Comparison of ENCODE assay signal across 8 cellular contexts in the genomic region with DNA sequence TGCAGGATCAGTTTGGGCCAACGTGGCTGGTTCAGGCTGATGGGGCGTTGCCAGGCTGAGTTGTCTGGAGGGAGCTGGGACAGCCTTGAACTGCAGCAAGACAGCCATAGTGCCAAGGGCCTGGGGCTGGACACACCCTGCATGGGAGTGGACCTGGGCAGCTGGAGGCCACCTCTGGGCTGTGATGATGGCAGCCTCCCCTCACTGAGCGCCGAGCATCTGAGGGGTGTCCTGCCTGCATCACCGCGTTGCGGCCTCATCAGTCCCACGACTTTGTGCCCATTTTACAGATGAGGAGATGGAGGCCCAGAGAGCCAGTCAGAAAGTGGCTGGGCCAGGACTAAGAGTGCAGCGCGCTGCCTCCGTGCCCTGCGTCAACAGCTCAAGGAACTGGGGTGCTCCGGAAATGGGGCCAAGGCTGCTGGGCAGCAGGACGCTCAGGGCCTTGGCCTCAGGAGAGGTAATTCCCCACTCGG. TPM values are rescaled to one million over a fixed set of nuclear protein-coding genes. Genes with fewer than 3 reads are reported as not detected.
DNase-seq lines count a peak whose midpoint lies in the region; ATAC-seq, FAIRE-seq and TF ChIP-seq lines count a peak whose summit lies in the region.

No MANE protein-coding gene starts in this region.

- peak overlapping the region; percentile 93 for H3K27ac Mint-ChIP-seq in activated T-cell treated with anti-CD3 and anti-CD28 coated beads, Interleukin-2, amount 50 U/mL, for 24 hours

- H4K20me1 ChIP-seq in GM12878 (ENCODE audit: control insufficient read depth, insufficient read depth), result no peaks in the 10 kb centered on the region

- no peak for FAIRE-seq in GM12878 (lab: Jason Lieb, UNC)

- SMC1A ChIA-PET in GM12878 (lab: Charles Lee; ENCODE audit: uncharacterized antibody, unreplicated experiment), result no interaction called here

- no peaks in the 10 kb centered on the region for H3K27me3 Mint-ChIP-seq in activated T-cell treated with anti-CD3 and anti-CD28 coated beads, Interleukin-2, amount 50 U/mL, for 24 hours

- intact Hi-C loops in GM12878 (cut with micrococcal nuclease; ENCODE audit: unreplicated experiment), result no loop called here
- intact Hi-C loops in right lobe of liver (cut with DNase I), result no loop called here

- TF ChIP-seq EP300 in GM12878 (IDR thresholded peaks at IDR 0.05; ENCODE audit: borderline replicate concordance in 1 of 2, control insufficient read depth in 1 of 2, low read depth in 2 of 2, low read length in 2 of 2), result no peak

- H3K4me2 ChIP-seq in GM12878 (ENCODE audit: control insufficient read depth, insufficient read depth), result peak overlapping the region; percentile 79

- peaks cover 37% of the 10 kb centered on the region for H3K4me1 Mint-ChIP-seq in activated T-cell treated with anti-CD3 and anti-CD28 coated beads, Interleukin-2, amount 50 U/mL, for 24 hours (ENCODE audit: low read depth)

- H3K4me3 ChIP-seq in GM12878 (peak overlapping the region; percentile 71; the same call in 1 of the 2 replicates), right lobe of liver (peak overlapping the region; percentile 61 to 77 (median 74)), thymus (ENCODE audit: low read length) (peak overlapping the region; percentile 62)

- H3K4me3 Mint-ChIP-seq in activated T-cell treated with anti-CD3 and anti-CD28 coated beads, Interleukin-2, amount 50 U/mL, for 24 hours, result peak overlapping the region; percentile 85

- CTCF ChIA-PET in GM12878 (lab: Yijun Ruan, JAX), result no interaction called here

- in situ Hi-C loops in GM12878 (cut with MboI), result no loop called here

- H3K27ac ChIP-seq in GM12878 (ENCODE audit: control insufficient read depth, insufficient read depth), result no peak overlapping the region
- H3K27ac ChIP-seq in right lobe of liver, result peak overlapping the region in 1 of 3 donors; percentile 57
- H3K27ac ChIP-seq in thymus (ENCODE audit: low read depth), result peak overlapping the region; percentile 31

- H3K4me1 ChIP-seq in GM12878 (ENCODE audit: control insufficient read depth, insufficient read depth, low read length) (peaks cover 17% of the 10 kb centered on the region), right lobe of liver (peaks cover 0 to 16% (median 0%) of the 10 kb centered on the region in 4 donors), thymus (ENCODE audit: control insufficient read depth, insufficient read depth, low read length) (peaks cover 6% of the 10 kb centered on the region)

- H3K9ac ChIP-seq in GM12878 (ENCODE audit: control insufficient read depth, insufficient read depth, low read length), result peak overlapping the region; percentile 10; the same call in 1 of the 2 replicates

- TF ChIP-seq POLR2A in GM12878 (IDR thresholded peaks at IDR 0.05; ENCODE audit: low read depth, low read length), result no peak
- TF ChIP-seq POLR2A in right lobe of liver (IDR thresholded peaks at IDR 0.05), result no peak

- POLR2A ChIA-PET in GM12878 (lab: Charles Lee), result no interaction called here

- RAD21 ChIA-PET in GM12878 (lab: Charles Lee; ENCODE audit: unreplicated experiment), result no interaction called here

- no peaks in the 10 kb centered on the region for H3K9me3 Mint-ChIP-seq in activated T-cell treated with anti-CD3 and anti-CD28 coated beads, Interleukin-2, amount 50 U/mL, for 24 hours

- WGBS in GM12878 (ENCODE audit: insufficient coverage, insufficient replicate concordance, low lambda C conversion rate, missing lambda C conversion rate), result 81% methylated on average over 15 of the region's 15 CpGs
- 83% methylated on average over 1 of the region's 15 CpGs for WGBS in right lobe of liver (ENCODE audit: insufficient coverage, low coverage, low lambda C conversion rate, missing lambda C conversion rate)
- WGBS in thymus, result 84% methylated on average over 15 of the region's 15 CpGs

- no peak for TF ChIP-seq RAD21 in GM12878 (IDR thresholded peaks at IDR 0.05; ENCODE audit: insufficient read depth, low read depth, low read length)

- peaks cover 10% of the 10 kb centered on the region for H3K36me3 Mint-ChIP-seq in activated T-cell treated with anti-CD3 and anti-CD28 coated beads, Interleukin-2, amount 50 U/mL, for 24 hours (ENCODE audit: low read depth)

- H3K36me3 ChIP-seq in GM12878 (ENCODE audit: control insufficient read depth in 2 of 2, insufficient read depth in 2 of 2, low read length in 1 of 2) (no peaks in the 10 kb centered on the region), right lobe of liver (no peaks in the 10 kb centered on the region), thymus (ENCODE audit: control insufficient read depth, insufficient read depth) (no peaks in the 10 kb centered on the region)

- no peak for TF ChIP-seq CTCF in GM12878 (IDR thresholded peaks at IDR 0.05 in 2 of 3, conservative IDR thresholded peaks at IDR 0.05 in 1 of 3; ENCODE audit: control insufficient read depth in 2 of 3, extremely low read depth in 1 of 3, insufficient read depth in 1 of 3, low read depth in 3 of 3, low read length in 3 of 3)
- TF ChIP-seq CTCF in right lobe of liver (IDR thresholded peaks at IDR 0.05), result no peak

- no peak for DNase-seq in activated T-cell treated with anti-CD3 and anti-CD28 coated beads, Interleukin-2, amount 50 U/mL, for 24 hours
- no peak for DNase-seq in activated T-cell treated with anti-CD3 and anti-CD28 coated beads for 4 hours
- no peak for DNase-seq in GM12878 (ENCODE audit: low read depth, low spot score)
- no peak for DNase-seq in right lobe of liver
- DNase-seq in NCI-H510A treated with DMSO at 0.1 percent for 48 hours (lab: John Stamatoyannopoulos, UW), result no peak

- ATAC-seq in GM12878 (peak; percentile 6), right lobe of liver (no peak), HG02763 (IDR thresholded peaks at IDR 0.05; ENCODE audit: unreplicated experiment) (no peak)
- ATAC-seq in activated CD4-positive, CD25-positive, alpha-beta regulatory T cell treated with anti-CD3 and anti-CD28 coated beads, Interleukin-2, amount 50 U/mL, for 24 hours, result no peak

- H3K27me3 ChIP-seq in GM12878 (replicated peaks in 1 of 2; ENCODE audit: control insufficient read depth in 2 of 2, insufficient read depth in 2 of 2, low read length in 1 of 2) (no peaks in the 10 kb centered on the region), right lobe of liver (no peaks in the 10 kb centered on the region), thymus (ENCODE audit: control insufficient read depth, insufficient read depth) (peaks cover 2% of the 10 kb centered on the region)

- H3K9me3 ChIP-seq in GM12878 (replicated peaks; ENCODE audit: control insufficient read depth, insufficient read depth, low read length) (no peaks in the 10 kb centered on the region), right lobe of liver (no peaks in the 10 kb centered on the region), thymus (ENCODE audit: control insufficient read depth) (no peaks in the 10 kb centered on the region)

- no TSS peak for BruUV-seq in GM12878 (replicated peaks; lab: Mats Ljungman, UMichigan)

- peak overlapping the region; percentile 87 for H2AFZ ChIP-seq in GM12878 (ENCODE audit: control insufficient read depth, low read depth, low read length)

- H3K79me2 ChIP-seq in GM12878 (ENCODE audit: control insufficient read depth, insufficient read depth, low read length), result no peaks in the 10 kb centered on the region; the same call in 1 of the 2 replicates

RNA-seq across cellular contexts. Expression of a gene that starts 0.6 kb away (rescaled TPM):
- total RNA-seq in GM12878 (2013; cell fraction: nucleolus; rRNA removed), result 4.2 and 6.8 TPM in 2 replicates
- total RNA-seq in GM12878 (2014; rRNA removed) (41.3 and 50.5 TPM in 2 replicates), GM12878 (2014; rRNA removed; fragmentation: Illumina TruSeq; extraction: Trizol) (4.9 and 6.6 TPM in 2 replicates), GM12878 (2021) (25.8 and 31.6 TPM in 2 replicates), right lobe of liver (100 to 1,000 TPM in 2 of 6 experiments, 10 to 100 TPM in 4; 18.1 to 198 (median 31.9) TPM)
- 6.8 TPM for polyA plus RNA-seq in GM12878 (2011; ENCODE audit: low read depth)
- polyA plus RNA-seq in GM12878 (2011; rRNA removed) (6.1 and 11.7 TPM in 2 replicates), GM12878 (2014; fragmentation: Illumina TruSeq; extraction: Trizol) (1.4 TPM in 1 of 2 replicates, not detected in the other), GM12878 (2014; fragmentation: Nextera tagmentation; extraction: Ambion mirVana) (1 to 10 TPM; 1.8 to 3.4 TPM), GM12878 (2014; rRNA removed) (41.1 and 46.8 TPM in 2 replicates), GM12878 (2016; fragmentation: Nextera tagmentation; extraction: Ambion mirVana) (10 to 100 TPM; 27.1 to 30.8 TPM), thymus (93.2 TPM)
- polyA plus RNA-seq in GM12878 (2011; cell fraction: cytosol; rRNA removed), result 23.6 and 34.9 TPM in 2 replicates
- polyA plus RNA-seq in GM12878 (2011; cell fraction: nucleus; rRNA removed), result 19.5 and 31.3 TPM in 2 replicates
- 14.1 and 30.7 TPM in 2 replicates for polyA plus RNA-seq in GM12878 (2012)
- 1.7 and 11.1 TPM in 2 replicates for polyA minus RNA-seq in GM12878 (2011; rRNA and poly(A)+ RNA removed)
- 3.7 and 5.5 TPM in 2 replicates for polyA minus RNA-seq in GM12878 (2011; cell fraction: cytosol; rRNA and poly(A)+ RNA removed)
- 3.1 and 6.0 TPM in 2 replicates for polyA minus RNA-seq in GM12878 (2011; cell fraction: nucleus; rRNA and poly(A)+ RNA removed)

RNA-seq across cellular contexts. Expression of a gene that starts 7.6 kb away (rescaled TPM):
- 32.5 and 52.1 TPM in 2 replicates for total RNA-seq in GM12878 (2013; cell fraction: nucleolus; rRNA removed)
- total RNA-seq in GM12878 (2014; rRNA removed) (20.6 and 22.3 TPM in 2 replicates), GM12878 (2014; rRNA removed; fragmentation: Illumina TruSeq; extraction: Trizol) (9.9 and 11.8 TPM in 2 replicates), GM12878 (2021) (26.2 and 26.5 TPM in 2 replicates), right lobe of liver (10 to 100 TPM in 4 of 6 experiments, 1 to 10 TPM in 2; 8.8 to 22.3 (median 11.4) TPM)
- polyA plus RNA-seq in GM12878 (2011; ENCODE audit: low read depth), result 4.2 TPM
- polyA plus RNA-seq in GM12878 (2011; rRNA removed) (12.1 and 16.5 TPM in 2 replicates), GM12878 (2014; fragmentation: Illumina TruSeq; extraction: Trizol) (5.3 and 11.9 TPM in 2 replicates), GM12878 (2014; fragmentation: Nextera tagmentation; extraction: Ambion mirVana) (10 to 100 TPM in 1 of 2 experiments, 1 to 10 TPM in 1; 3.6 to 10.8 TPM), GM12878 (2014; rRNA removed) (29.1 and 30.8 TPM in 2 replicates), GM12878 (2016; fragmentation: Nextera tagmentation; extraction: Ambion mirVana) (10 to 100 TPM; 22.1 to 26.4 TPM), thymus (12.3 TPM)
- 22.5 and 34.9 TPM in 2 replicates for polyA plus RNA-seq in GM12878 (2011; cell fraction: cytosol; rRNA removed)
- polyA plus RNA-seq in GM12878 (2011; cell fraction: nucleus; rRNA removed), result 15.9 and 25.4 TPM in 2 replicates
- polyA plus RNA-seq in GM12878 (2012), result 10.8 and 11.2 TPM in 2 replicates
- 10.9 and 19.5 TPM in 2 replicates for polyA minus RNA-seq in GM12878 (2011; rRNA and poly(A)+ RNA removed)
- 7.1 and 9.0 TPM in 2 replicates for polyA minus RNA-seq in GM12878 (2011; cell fraction: cytosol; rRNA and poly(A)+ RNA removed)
- 5.9 and 15.7 TPM in 2 replicates for polyA minus RNA-seq in GM12878 (2011; cell fraction: nucleus; rRNA and poly(A)+ RNA removed)

RNA-seq across cellular contexts. Expression of a gene that starts 36.2 kb away (rescaled TPM):
- total RNA-seq in GM12878 (2013; cell fraction: nucleolus; rRNA removed), result 18.0 and 21.6 TPM in 2 replicates
- 79.5 and 89.8 TPM in 2 replicates for total RNA-seq in GM12878 (2014; rRNA removed)
- total RNA-seq in GM12878 (2014; rRNA removed; fragmentation: Illumina TruSeq; extraction: Trizol), result 17.7 and 22.3 TPM in 2 replicates
- 65.6 and 66.6 TPM in 2 replicates for total RNA-seq in GM12878 (2021)
- 9.3 TPM for polyA plus RNA-seq in GM12878 (2011; ENCODE audit: low read depth)
- polyA plus RNA-seq in GM12878 (2011; rRNA removed), result 4.9 and 14.9 TPM in 2 replicates
- 21.6 and 25.3 TPM in 2 replicates for polyA plus RNA-seq in GM12878 (2011; cell fraction: cytosol; rRNA removed)
- 24.3 and 34.3 TPM in 2 replicates for polyA plus RNA-seq in GM12878 (2011; cell fraction: nucleus; rRNA removed)
- 23.2 and 26.7 TPM in 2 replicates for polyA plus RNA-seq in GM12878 (2012)
- 6.8 and 26.6 TPM in 2 replicates for polyA plus RNA-seq in GM12878 (2014; fragmentation: Illumina TruSeq; extraction: Trizol)
- 1 to 10 TPM in 1 of 2 experiments, under 1 TPM in 1; 1.00 to 3.0 TPM for polyA plus RNA-seq in GM12878 (2014; fragmentation: Nextera tagmentation; extraction: Ambion mirVana)
- 50.5 and 58.7 TPM in 2 replicates for polyA plus RNA-seq in GM12878 (2014; rRNA removed)
- polyA plus RNA-seq in GM12878 (2016; fragmentation: Nextera tagmentation; extraction: Ambion mirVana), result 10 to 100 TPM; 66.1 to 83.6 TPM
- 16.1 and 18.4 TPM in 2 replicates for polyA minus RNA-seq in GM12878 (2011; rRNA and poly(A)+ RNA removed)
- 11.8 and 12.2 TPM in 2 replicates for polyA minus RNA-seq in GM12878 (2011; cell fraction: cytosol; rRNA and poly(A)+ RNA removed)
- 5.9 and 11.0 TPM in 2 replicates for polyA minus RNA-seq in GM12878 (2011; cell fraction: nucleus; rRNA and poly(A)+ RNA removed)
- 10 to 100 TPM; 18.6 to 43.5 (median 24.4) TPM for total RNA-seq in right lobe of liver
- 16.1 TPM for polyA plus RNA-seq in thymus

RNA-seq across cellular contexts. Expression of a gene that starts 40.2 kb away (rescaled TPM):
- not detected in 2 replicates for total RNA-seq in GM12878 (2013; cell fraction: nucleolus; rRNA removed)
- 9.8 and 10.5 TPM in 2 replicates for total RNA-seq in GM12878 (2014; rRNA removed)
- total RNA-seq in GM12878 (2014; rRNA removed; fragmentation: Illumina TruSeq; extraction: Trizol), result 2.7 TPM in 2 replicates
- total RNA-seq in GM12878 (2021), result 6.3 and 8.0 TPM in 2 replicates
- polyA plus RNA-seq in GM12878 (2011; ENCODE audit: low read depth), result 2.3 TPM
- 0.16 and 0.33 TPM in 2 replicates for polyA plus RNA-seq in GM12878 (2011; rRNA removed)
- 1.0 and 1.1 TPM in 2 replicates for polyA plus RNA-seq in GM12878 (2011; cell fraction: cytosol; rRNA removed)
- polyA plus RNA-seq in GM12878 (2011; cell fraction: nucleus; rRNA removed), result 0.70 and 1.0 TPM in 2 replicates
- polyA plus RNA-seq in GM12878 (2012), result 2.5 and 3.6 TPM in 2 replicates
- 1.6 TPM in 1 of 2 replicates, not detected in the other for polyA plus RNA-seq in GM12878 (2014; fragmentation: Illumina TruSeq; extraction: Trizol)
- polyA plus RNA-seq in GM12878 (2014; fragmentation: Nextera tagmentation; extraction: Ambion mirVana), result 1 to 10 TPM; 1.4 to 1.5 TPM
- 7.5 TPM in 2 replicates for polyA plus RNA-seq in GM12878 (2014; rRNA removed)
- 1 to 10 TPM; 5.1 to 5.6 TPM for polyA plus RNA-seq in GM12878 (2016; fragmentation: Nextera tagmentation; extraction: Ambion mirVana)
- polyA minus RNA-seq in GM12878 (2011; rRNA and poly(A)+ RNA removed), result not detected in 2 replicates
- polyA minus RNA-seq in GM12878 (2011; cell fraction: cytosol; rRNA and poly(A)+ RNA removed), result not detected in 2 replicates
- not detected in 2 replicates for polyA minus RNA-seq in GM12878 (2011; cell fraction: nucleus; rRNA and poly(A)+ RNA removed)
- total RNA-seq in right lobe of liver, result under 1 TPM in 5 of 6 experiments, not detected in 1; 0.22 to 0.42 (median 0.31) TPM
- polyA plus RNA-seq in thymus, result 5.5 TPM
